In genomic region chr2:84280873-84281272, GRCh38 we compare ENCODE assay signal across 1 cellular context.
TF ChIP-seq lines count a peak whose summit lies in the region.

No MANE protein-coding gene starts in this region.

TF ChIP-seq in K562, 482 proteins besides CTCF, POLR2A, EP300 and RAD21 (continued from another document and continues in another):
- no peak for TF ChIP-seq CHD7 (IDR thresholded peaks at IDR 0.05; ENCODE audit: low read depth, low read length)
- 0 out of 2 replicates have a peak, but pooled peaks have one; percentile 28 for TF ChIP-seq HMBOX1 (IDR thresholded peaks at IDR 0.05)
- peak; percentile 94 for TF ChIP-seq TAL1 (IDR thresholded peaks at IDR 0.05)
- no peak for TF ChIP-seq ZNF507 (tag; conservative IDR thresholded peaks at IDR 0.05)
- TF ChIP-seq TCF3 (CRISPR knock-in tag; IDR thresholded peaks at IDR 0.05), result peak; percentile 80
- TF ChIP-seq ZBTB7A (IDR thresholded peaks at IDR 0.05; ENCODE audit: borderline replicate concordance, control insufficient read depth, low read depth, low read length), result no peak
- no peak for TF ChIP-seq CC2D1A (IDR thresholded peaks at IDR 0.05)
- TF ChIP-seq SUPT5H (IDR thresholded peaks at IDR 0.05), result no peak
- peak; percentile 77 for TF ChIP-seq MTA2 (IDR thresholded peaks at IDR 0.05; ENCODE audit: low read depth)
- no peak for TF ChIP-seq MYNN (IDR thresholded peaks at IDR 0.05)
- no peak for TF ChIP-seq MYNN (CRISPR knock-in tag; IDR thresholded peaks at IDR 0.05)
- TF ChIP-seq NFIC (IDR thresholded peaks at IDR 0.05), result peak; percentile 68
- no peak for TF ChIP-seq CBX1 (IDR thresholded peaks at IDR 0.05; ENCODE audit: low read depth)
- peak; percentile 16; the same call in 1 of the 2 replicates for TF ChIP-seq ATF3 (IDR thresholded peaks at IDR 0.05)
- no peak for TF ChIP-seq ATF3 (CRISPR knock-in tag; conservative IDR thresholded peaks at IDR 0.05)
- peak; percentile 52; the same call in 1 of the 2 replicates for TF ChIP-seq MEF2A (IDR thresholded peaks at IDR 0.05; ENCODE audit: control insufficient read depth, low read depth, low read length)
- no peak for TF ChIP-seq ZBTB9 (CRISPR knock-in tag; IDR thresholded peaks at IDR 0.05)
- TF ChIP-seq POLR2AphosphoS5 (IDR thresholded peaks at IDR 0.05; ENCODE audit: control insufficient read depth, insufficient read depth, low read depth, low read length), result no peak
- TF ChIP-seq ZNF766 (CRISPR knock-in tag; conservative IDR thresholded peaks at IDR 0.05), result no peak
- TF ChIP-seq TOE1 (IDR thresholded peaks at IDR 0.05; ENCODE audit: borderline replicate concordance), result no peak
- TF ChIP-seq TOE1 (CRISPR knock-in tag; IDR thresholded peaks at IDR 0.05; ENCODE audit: borderline replicate concordance, low read depth), result no peak
- TF ChIP-seq ATF7 (IDR thresholded peaks at IDR 0.05), result peak; percentile 26; the same call in 1 of the 2 replicates
- no peak for TF ChIP-seq UBTF (IDR thresholded peaks at IDR 0.05; ENCODE audit: borderline replicate concordance in 1 of 2, low read depth in 2 of 2, low read length in 2 of 2)
- TF ChIP-seq KDM1A (IDR thresholded peaks at IDR 0.05), result peak; percentile 62 to 80
- no peak for TF ChIP-seq BRF1 (IDR thresholded peaks at IDR 0.05; ENCODE audit: borderline replicate concordance, extremely low read depth, insufficient read length)
- TF ChIP-seq RBM22 (IDR thresholded peaks at IDR 0.05; ENCODE audit: low read depth, low read length, poor library complexity, severe bottlenecking), result no peak
- TF ChIP-seq TCF15 (CRISPR knock-in tag; IDR thresholded peaks at IDR 0.05), result no peak
- no peak for TF ChIP-seq ZNF224 (CRISPR knock-in tag; IDR thresholded peaks at IDR 0.05)
- no peak for TF ChIP-seq ETV5 (CRISPR knock-in tag; IDR thresholded peaks at IDR 0.05; ENCODE audit: low read depth)
- TF ChIP-seq DPF2 (IDR thresholded peaks at IDR 0.05), result peak; percentile 71
- no peak for TF ChIP-seq CREM (IDR thresholded peaks at IDR 0.05; ENCODE audit: low read depth)
- no peak for TF ChIP-seq ZNF75A (CRISPR knock-in tag; IDR thresholded peaks at IDR 0.05)
- TF ChIP-seq PML (IDR thresholded peaks at IDR 0.05; ENCODE audit: low read length), result peak; percentile 31; the same call in 1 of the 2 replicates
- TF ChIP-seq PRPF4 (IDR thresholded peaks at IDR 0.05; ENCODE audit: insufficient read depth, low read depth, low read length, poor library complexity, severe bottlenecking), result no peak
- no peak for TF ChIP-seq ATF2 (CRISPR knock-in tag; IDR thresholded peaks at IDR 0.05)
- no peak for TF ChIP-seq KAT7 (CRISPR knock-in tag; IDR thresholded peaks at IDR 0.05; ENCODE audit: borderline replicate concordance)
- peak; percentile 40; the same call in 1 of the 2 replicates for TF ChIP-seq KLF16 (IDR thresholded peaks at IDR 0.05)
- TF ChIP-seq ARID1B (IDR thresholded peaks at IDR 0.05), result peak; percentile 90
- peak in 1 of 2 experiments; percentile 59; a peak in 2 of 4 replicates for TF ChIP-seq TRIM24 (IDR thresholded peaks at IDR 0.05)
- TF ChIP-seq RCOR1 (IDR thresholded peaks at IDR 0.05; ENCODE audit: borderline replicate concordance in 1 of 2, low read depth in 2 of 2, low read length in 2 of 2), result peak in 1 of 2 experiments; percentile 69; a peak in 2 of 4 replicates
- TF ChIP-seq RBBP5 (IDR thresholded peaks at IDR 0.05; ENCODE audit: borderline replicate concordance, insufficient read depth, low read length, poor library complexity, severe bottlenecking), result no peak
- TF ChIP-seq ZNF431 (CRISPR knock-in tag; IDR thresholded peaks at IDR 0.05), result no peak
- 0 out of 2 replicates have a peak, but pooled peaks have one; percentile 46 for TF ChIP-seq HES1 (IDR thresholded peaks at IDR 0.05; ENCODE audit: low read depth)
- 0 out of 2 replicates have a peak, but pooled peaks have one; percentile 39 for TF ChIP-seq STAT5A (IDR thresholded peaks at IDR 0.05; ENCODE audit: borderline replicate concordance, low read length)
- TF ChIP-seq BCL6 (CRISPR knock-in tag; IDR thresholded peaks at IDR 0.05), result no peak
- no peak for TF ChIP-seq MCM2 (IDR thresholded peaks at IDR 0.05; ENCODE audit: low read depth)
